14 cellular contexts compared by ENCODE assay signal in genomic region chr1:165943198-165943597, GRCh38.
DNase-seq lines count a peak whose midpoint lies in the region; ATAC-seq and TF ChIP-seq lines count a peak whose summit lies in the region.
"Had no signal": no experiment of that assay in that cellular context is flagged by ENCODE, and none has a peak within 500 bp of the region (broad histone marks: within the 10 kb centered on the region; RNA-seq: fewer than 3 reads in every experiment).

No MANE protein-coding gene starts in this region.

- no peak overlapping the region for H3K4me2 ChIP-seq in mammary epithelial cell (ENCODE audit: insufficient read depth, low read depth, low read length)

- H4K20me1 ChIP-seq in mammary epithelial cell (ENCODE audit: insufficient read depth, low read length): no peaks in the 10 kb centered on the region

- TF ChIP-seq POLR2A in adrenal gland (IDR thresholded peaks at IDR 0.05): no peak

- no peak overlapping the region for H3K9ac ChIP-seq in mammary epithelial cell (ENCODE audit: insufficient read depth, low read length)

- H3K4me1 ChIP-seq in BE2C (no peaks in the 10 kb centered on the region), mammary epithelial cell (ENCODE audit: insufficient read depth, low read length) (no peaks in the 10 kb centered on the region), adrenal gland (replicated peaks in 1 of 2) (no peaks in the 10 kb centered on the region)
- H3K4me1 ChIP-seq: psoas muscle had no signal

- intact Hi-C loops in mammary epithelial cell (cut with micrococcal nuclease) (no loop called here), cardiac septum (cut with DNase I) (no loop called here), adrenal gland (cut with DNase I) (no loop called here)

- DNase-seq in BE2C (no peak), mammary epithelial cell (peak; percentile 37), cardiac septum (ENCODE audit: low spot score) (no peak), adrenal gland (no peak), NCI-H2107 (lab: John Stamatoyannopoulos, UW) (no peak)
- DNase-seq: activated naive CD8-positive, alpha-beta T cell treated with anti-CD3 and anti-CD28 coated beads for 36 hours; heart right ventricle; Kasumi-1; NCI-H524 treated with DMSO at 0.1 percent for 48 hours; psoas muscle; T-cell had no signal

- BruUV-seq in mammary epithelial cell (replicated peaks; lab: Mats Ljungman, UMichigan): no TSS peak

- no peaks in the 10 kb centered on the region for H3K79me2 ChIP-seq in mammary epithelial cell (ENCODE audit: insufficient read depth, low read length)

- no peaks in the 10 kb centered on the region for H3K9me3 ChIP-seq in BE2C
- H3K9me3 ChIP-seq in mammary epithelial cell (replicated peaks; ENCODE audit: insufficient read depth, low read length): no peaks in the 10 kb centered on the region
- no peaks in the 10 kb centered on the region for H3K9me3 ChIP-seq in adrenal gland (replicated peaks in 1 of 3)
- H3K9me3 ChIP-seq: heart right ventricle, psoas muscle had no signal

- no peak overlapping the region for H3K27ac ChIP-seq in mammary epithelial cell (ENCODE audit: insufficient read depth, low read depth, low read length)
- no peak overlapping the region for H3K27ac ChIP-seq in adrenal gland
- H3K27ac ChIP-seq: heart right ventricle, psoas muscle had no signal

- TF ChIP-seq CTCF in BE2C (IDR thresholded peaks at IDR 0.05; ENCODE audit: low read depth, low read length) (peak; percentile 27; the same call in 1 of the 2 replicates), mammary epithelial cell (conservative IDR thresholded peaks at IDR 0.05 in 1 of 2, IDR thresholded peaks at IDR 0.05 in 1 of 2; ENCODE audit: extremely low read depth in 1 of 2, insufficient read depth in 1 of 2, low read depth in 1 of 2, low read length in 2 of 2) (peak in 1 of 2 donors; percentile 4), adrenal gland (IDR thresholded peaks at IDR 0.05) (no peak)

- H3K4me3 ChIP-seq in BE2C (ENCODE audit: low read depth, low read length) (no peak overlapping the region), mammary epithelial cell (replicated peaks in 1 of 3; ENCODE audit: insufficient read depth in 1 of 3, low read depth in 2 of 3, low read length in 3 of 3) (no peak overlapping the region), adrenal gland (no peak overlapping the region)
- H3K4me3 ChIP-seq: heart right ventricle, psoas muscle had no signal

- H3K27me3 ChIP-seq in BE2C: no peaks in the 10 kb centered on the region
- H3K27me3 ChIP-seq in mammary epithelial cell (ENCODE audit: insufficient read depth, low read length): no peaks in the 10 kb centered on the region
- H3K27me3 ChIP-seq in adrenal gland: no peaks in the 10 kb centered on the region

- in situ Hi-C loops in mammary epithelial cell (cut with MboI; ENCODE audit: low sequenced_read_pairs in 2 of 2): loop anchor here in 1 of 2 donors (25.0 kb wide), 1 partner anchor 494 kb away; no protein-coding TSS in a partner anchor

- dilution Hi-C loops in mammary epithelial cell (cut with HindIII; ENCODE audit: low sequenced_read_pairs): no loop called here

- no peaks in the 10 kb centered on the region for H3K36me3 ChIP-seq in BE2C
- no peaks in the 10 kb centered on the region for H3K36me3 ChIP-seq in mammary epithelial cell (ENCODE audit: insufficient read depth, low read length)
- no peaks in the 10 kb centered on the region for H3K36me3 ChIP-seq in adrenal gland (replicated peaks in 1 of 2)
- H3K36me3 ChIP-seq: heart right ventricle had no signal

- no peak overlapping the region for H2AFZ ChIP-seq in mammary epithelial cell (ENCODE audit: low read depth, low read length)

- CTCF ChIA-PET in mammary epithelial cell (lab: Charles Lee; ENCODE audit: low non-redundant PET): no interaction called here

- ATAC-seq in GM18873 (IDR thresholded peaks at IDR 0.05; ENCODE audit: low FRiP score, unreplicated experiment): peak; percentile 50
- ATAC-seq in HG03442 (IDR thresholded peaks at IDR 0.05; ENCODE audit: unreplicated experiment): peak; percentile 57
- no peak for ATAC-seq in HG03095 (IDR thresholded peaks at IDR 0.05; ENCODE audit: unreplicated experiment)
- ATAC-seq: heart right ventricle, psoas muscle, T-cell had no signal
